ENCODE assay signal across 1 cellular context in genomic region chr14:64817631-64818030, GRCh38.
TF ChIP-seq lines count a peak whose summit lies in the region.

No MANE protein-coding gene starts in this region.

TF ChIP-seq in GM23338, 12 proteins besides CTCF, POLR2A, EP300 and RAD21 (continued from another document):
- TF ChIP-seq ZNF462 (CRISPR knock-in tag; IDR thresholded peaks at IDR 0.05) (no peak), JUNB (IDR thresholded peaks at IDR 0.05; ENCODE audit: unreplicated experiment) (no peak), ZNF331 (CRISPR knock-in tag; IDR thresholded peaks at IDR 0.05; ENCODE audit: low read depth) (no peak), CREB1 (CRISPR knock-in tag; IDR thresholded peaks at IDR 0.05; ENCODE audit: low read depth) (no peak)
